ENCODE assay signal across 26 cellular contexts in the genomic region with DNA sequence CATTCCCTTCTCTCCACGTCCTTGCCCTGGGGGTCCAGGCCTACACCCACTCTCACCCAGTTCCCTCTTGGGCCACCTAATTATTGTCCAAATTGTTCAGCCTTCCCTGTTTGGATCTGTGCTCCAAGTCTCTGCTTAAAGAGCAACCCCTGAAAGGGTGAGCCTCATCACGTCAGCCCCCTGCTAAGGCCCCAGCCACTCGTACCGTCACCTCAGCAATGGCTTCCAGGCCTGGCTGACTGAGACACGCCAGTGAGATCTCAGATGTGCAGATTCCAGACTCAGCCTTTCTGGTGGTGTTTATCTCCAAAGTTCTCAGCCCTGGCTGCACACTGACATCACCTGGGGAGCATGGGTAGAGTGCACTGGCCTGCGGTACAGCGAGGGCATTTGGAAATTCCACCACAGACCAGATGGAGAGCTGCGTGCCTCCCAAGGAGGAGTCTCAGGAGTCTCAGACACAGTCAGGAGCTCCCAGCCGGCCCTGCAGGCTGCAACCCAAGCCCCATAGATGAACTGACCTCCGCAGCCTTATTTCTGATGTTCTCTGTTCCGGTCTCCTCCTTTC.
DNase-seq lines count a peak whose midpoint lies in the region; ATAC-seq and TF ChIP-seq lines count a peak whose summit lies in the region.
"Had no signal": no experiment of that assay in that cellular context is flagged by ENCODE, and none has a peak within 500 bp of the region (broad histone marks: within the 10 kb centered on the region; RNA-seq: fewer than 3 reads in every experiment).

No MANE protein-coding gene starts in this region.

- H3K9me3 Mint-ChIP-seq in dendritic cell treated with granulocyte-macrophage colony-stimulating factor and Interleukin-4, amounts not matched to agents 40 ng/mL and 50 ng/mL, for 4 days: no peaks in the 10 kb centered on the region
- no peaks in the 10 kb centered on the region for H3K9me3 Mint-ChIP-seq in stimulated activated effector memory CD8-positive, alpha-beta T cell treated with anti-CD3 and anti-CD28 coated beads, Interleukin-12 subunit alpha, Interleukin-12 subunit beta, amount 100 ng/mL, for 72 hours

- no peak for TF ChIP-seq CTCF in OCI-LY3 (IDR thresholded peaks at IDR 0.05; ENCODE audit: low read depth, low read length)

- peaks cover 41% of the 10 kb centered on the region for H3K36me3 Mint-ChIP-seq in dendritic cell treated with granulocyte-macrophage colony-stimulating factor and Interleukin-4, amounts not matched to agents 40 ng/mL and 50 ng/mL, for 4 days (ENCODE audit: low read depth)
- no peaks in the 10 kb centered on the region for H3K36me3 Mint-ChIP-seq in stimulated activated effector memory CD8-positive, alpha-beta T cell treated with anti-CD3 and anti-CD28 coated beads, Interleukin-12 subunit alpha, Interleukin-12 subunit beta, amount 100 ng/mL, for 72 hours

- no peak overlapping the region for H2BK120ac ChIP-seq in mesendoderm (ENCODE audit: low read depth, low read length)

- H2AFZ ChIP-seq in OCI-LY3 (ENCODE audit: low read depth, low read length): no peak overlapping the region
- H2AFZ ChIP-seq: GM23248 had no signal

- peak overlapping the region; percentile 60 for H2BK5ac ChIP-seq in mesendoderm (ENCODE audit: low read length)

- no peak overlapping the region for H3K4me3 ChIP-seq in OCI-LY3 (ENCODE audit: low read length)
- H3K4me3 ChIP-seq in mesendoderm (ENCODE audit: low read length): no peak overlapping the region
- H3K4me3 ChIP-seq: GM23248, SK-N-MC had no signal

- peaks cover 18% of the 10 kb centered on the region for H3K4me1 ChIP-seq in OCI-LY3 (ENCODE audit: low read length)
- H3K4me1 ChIP-seq in mesendoderm (ENCODE audit: control insufficient read depth, low read depth, low read length): peaks cover 13% of the 10 kb centered on the region

- no peaks in the 10 kb centered on the region for H3K27me3 Mint-ChIP-seq in dendritic cell treated with granulocyte-macrophage colony-stimulating factor and Interleukin-4, amounts not matched to agents 40 ng/mL and 50 ng/mL, for 4 days

- H3K27ac ChIP-seq in OCI-LY3 (ENCODE audit: low read length) (no peak overlapping the region), mesendoderm (ENCODE audit: low read depth, low read length) (no peak overlapping the region)
- H3K27ac ChIP-seq: GM23248, RWPE1, SK-N-MC had no signal

- H2BK15ac ChIP-seq in mesendoderm (replicated peaks; ENCODE audit: low read depth): no peak overlapping the region

- intact Hi-C loops in dendritic cell treated with granulocyte-macrophage colony-stimulating factor and Interleukin-4, amounts not matched to agents 40 ng/mL and 50 ng/mL, for 4 days (cut with micrococcal nuclease): no loop called here

- H4K20me1 ChIP-seq in OCI-LY3 (ENCODE audit: insufficient read depth, low read length): no peaks in the 10 kb centered on the region

- peak overlapping the region; percentile 28 for H2AK5ac ChIP-seq in mesendoderm (ENCODE audit: low read length)

- H3K4ac ChIP-seq in mesendoderm (ENCODE audit: low read depth, low read length): peak overlapping the region; percentile 26

- DNase-seq in mesendoderm (no peak), NCI-H2081 treated with DMSO at 0.1 percent for 48 hours (lab: John Stamatoyannopoulos, UW) (no peak), NCI-H774 (lab: John Stamatoyannopoulos, UW) (no peak), NCI-H526 (lab: John Stamatoyannopoulos, UW) (no peak)
- no peak for DNase-seq in stimulated activated effector memory CD8-positive, alpha-beta T cell treated with anti-CD3 and anti-CD28 coated beads, Interleukin-12 subunit alpha, Interleukin-12 subunit beta, amount 100 ng/mL, for 72 hours (ENCODE audit: low spot score in 2 of 2)
- no peak for DNase-seq in stimulated activated CD4-positive, alpha-beta T cell treated with anti-CD3 and anti-CD28 coated beads, Interleukin-12 subunit alpha, Interleukin-12 subunit beta, amount 100 ng/mL, for 4 hours
- DNase-seq: C1 segment of cervical spinal cord, Calu3, DMS79 treated with DMSO at 0.1 percent for 48 hours, GF-D8, GM23248, HCEC 1CT, KBM-7, MV-4-11, NCI-H1105, NCI-H1436 treated with DMSO at 0.1 percent for 48 hours, NCI-H187 treated with DMSO at 0.1 percent for 48 hours, NCI-H2107, NCI-H524, NCI-H82, SIG-M5 had no signal

- no peaks in the 10 kb centered on the region for H3K79me2 ChIP-seq in OCI-LY3 (ENCODE audit: low read length)
- H3K79me2 ChIP-seq in mesendoderm (ENCODE audit: control insufficient read depth, insufficient read depth, low read length): no peaks in the 10 kb centered on the region

- ATAC-seq in stimulated activated effector memory CD8-positive, alpha-beta T cell treated with anti-CD3 and anti-CD28 coated beads, Interleukin-12 subunit alpha, Interleukin-12 subunit beta, amount 100 ng/mL, for 72 hours: no peak
- ATAC-seq: Panc1 had no signal

- no CpG with 5 or more reads among the region's 11 CpGs for WGBS in mesendoderm (ENCODE audit: extremely low coverage, insufficient coverage, low lambda C conversion rate)

- peak overlapping the region; percentile 29 for H3K18ac ChIP-seq in mesendoderm (ENCODE audit: low read length)

- H3K9me3 ChIP-seq in OCI-LY3 (ENCODE audit: insufficient read depth, low read length): no peaks in the 10 kb centered on the region

- peak overlapping the region; percentile 51 for H3K56ac ChIP-seq in mesendoderm (ENCODE audit: low read length)

- no peak overlapping the region for H3K23ac ChIP-seq in mesendoderm (ENCODE audit: low read length)

- H3K27me3 ChIP-seq in OCI-LY3 (ENCODE audit: low read depth, low read length): peaks cover 9% of the 10 kb centered on the region; the same call in 1 of the 2 replicates
- no peaks in the 10 kb centered on the region for H3K27me3 ChIP-seq in mesendoderm (ENCODE audit: insufficient read depth, low read length, poor library complexity)

- H3K4me2 ChIP-seq in OCI-LY3 (ENCODE audit: low read length) (peak overlapping the region; percentile 16; the same call in 1 of the 2 replicates), mesendoderm (ENCODE audit: low read length) (no peak overlapping the region)

- H3K4me1 Mint-ChIP-seq in dendritic cell treated with granulocyte-macrophage colony-stimulating factor and Interleukin-4, amounts not matched to agents 40 ng/mL and 50 ng/mL, for 4 days (ENCODE audit: low read depth): peaks cover 89% of the 10 kb centered on the region
- H3K4me1 Mint-ChIP-seq in stimulated activated effector memory CD8-positive, alpha-beta T cell treated with anti-CD3 and anti-CD28 coated beads, Interleukin-12 subunit alpha, Interleukin-12 subunit beta, amount 100 ng/mL, for 72 hours: peaks cover 56% of the 10 kb centered on the region

- no peak overlapping the region for H4K8ac ChIP-seq in mesendoderm (ENCODE audit: low read depth, low read length)

- no peaks in the 10 kb centered on the region for H3K79me1 ChIP-seq in mesendoderm (ENCODE audit: low read length)

- peak overlapping the region; percentile 72 for H3K27ac Mint-ChIP-seq in dendritic cell treated with granulocyte-macrophage colony-stimulating factor and Interleukin-4, amounts not matched to agents 40 ng/mL and 50 ng/mL, for 4 days
- peak overlapping the region; percentile 13 for H3K27ac Mint-ChIP-seq in stimulated activated effector memory CD8-positive, alpha-beta T cell treated with anti-CD3 and anti-CD28 coated beads, Interleukin-12 subunit alpha, Interleukin-12 subunit beta, amount 100 ng/mL, for 72 hours

- H3K4me3 Mint-ChIP-seq in dendritic cell treated with granulocyte-macrophage colony-stimulating factor and Interleukin-4, amounts not matched to agents 40 ng/mL and 50 ng/mL, for 4 days: no peak overlapping the region
- H3K4me3 Mint-ChIP-seq in stimulated activated effector memory CD8-positive, alpha-beta T cell treated with anti-CD3 and anti-CD28 coated beads, Interleukin-12 subunit alpha, Interleukin-12 subunit beta, amount 100 ng/mL, for 72 hours: no peak overlapping the region

- H3K9ac ChIP-seq in OCI-LY3 (ENCODE audit: low read length) (no peak overlapping the region), mesendoderm (ENCODE audit: low read length) (no peak overlapping the region)
- H3K9ac ChIP-seq: GM23248 had no signal

- H4K5ac ChIP-seq in mesendoderm (ENCODE audit: low read length): no peak overlapping the region

- H3K36me3 ChIP-seq in OCI-LY3 (replicated peaks; ENCODE audit: low read depth, low read length) (no peaks in the 10 kb centered on the region), mesendoderm (ENCODE audit: control insufficient read depth, insufficient read depth, low read length) (no peaks in the 10 kb centered on the region)
